10 cellular contexts compared by ENCODE assay signal in genomic region chr6:163001341-163001740, GRCh38.
DNase-seq lines count a peak whose midpoint lies in the region; ATAC-seq and TF ChIP-seq lines count a peak whose summit lies in the region.
"Had no signal": no experiment of that assay in that cellular context is flagged by ENCODE, and none has a peak within 500 bp of the region (broad histone marks: within the 10 kb centered on the region; RNA-seq: fewer than 3 reads in every experiment).

No MANE protein-coding gene starts in this region.

- in situ Hi-C loops in astrocyte of the spinal cord (cut with HindIII; ENCODE audit: low sequenced_read_pairs), result no loop called here

- no peaks in the 10 kb centered on the region for H3K4me1 ChIP-seq in mucosa of descending colon (ENCODE audit: low read depth)

- DNase-seq in astrocyte of the spinal cord (ENCODE audit: low read depth, low spot score), result peak; percentile 52
- no peak for DNase-seq in activated CD4-positive, alpha-beta T cell treated with anti-CD3 and anti-CD28 coated beads, Interleukin-2, amount 50 U/mL, for 1 hour
- no peak for DNase-seq in mucosa of descending colon
- DNase-seq in dedifferentiated amniotic fluid mesenchymal stem cell (ENCODE audit: extremely low spot score), result no peak
- DNase-seq in NCI-H1436 treated with DMSO at 0.1 percent for 48 hours (lab: John Stamatoyannopoulos, UW), result no peak
- DNase-seq: activated naive CD4-positive, alpha-beta T cell treated with anti-CD3 and anti-CD28 coated beads, Interleukin-2, amount 10 ng/mL, durations not matched to agents 7 days and 5 days; T-helper 9 cell had no signal

- intact Hi-C loops in mucosa of descending colon (cut with DNase I, micrococcal nuclease), result no loop called here

- H3K9me3 ChIP-seq in mucosa of descending colon, result no peaks in the 10 kb centered on the region

- H3K4me3 ChIP-seq in astrocyte of the spinal cord (ENCODE audit: low read depth, low read length) (no peak overlapping the region), mucosa of descending colon (no peak overlapping the region)

- TF ChIP-seq CTCF in astrocyte of the spinal cord (IDR thresholded peaks at IDR 0.05; ENCODE audit: low read depth, low read length) (no peak), mucosa of descending colon (IDR thresholded peaks at IDR 0.05) (no peak)

- no peaks in the 10 kb centered on the region for H3K36me3 ChIP-seq in mucosa of descending colon (ENCODE audit: low read depth)

- ATAC-seq in GM18861 (IDR thresholded peaks at IDR 0.05; ENCODE audit: unreplicated experiment), result peak; percentile 99
- peak; percentile 100 for ATAC-seq in GM21529 (IDR thresholded peaks at IDR 0.05; ENCODE audit: unreplicated experiment)
- ATAC-seq in HG03196 (IDR thresholded peaks at IDR 0.05; ENCODE audit: unreplicated experiment), result peak; percentile 98
- ATAC-seq in mucosa of descending colon, result no peak
